In genomic region chr6:37679539-37680476, GRCh38 we compare ENCODE assay signal across 10 cellular contexts. TPM values are rescaled to one million over a fixed set of nuclear protein-coding genes. Genes with fewer than 3 reads are reported as not detected.
A peak's percentile ranks its signal among the peaks of the same experiment; 100 is the strongest.
DNase-seq lines count a peak whose midpoint lies in the region; ATAC-seq and TF ChIP-seq lines count a peak whose summit lies in the region.
"Had no signal": no experiment of that assay in that cellular context is flagged by ENCODE, and none has a peak within 500 bp of the region (broad histone marks: within the 10 kb centered on the region; RNA-seq: fewer than 3 reads in every experiment).

No MANE protein-coding gene starts in this region.

- DNase-seq in Karpas-422 (peak; percentile 89), mucosa of descending colon (no peak), body of pancreas (no peak), dermis blood vessel endothelial cell (no peak), HFFc6 (no peak)

- H3K9me3 Mint-ChIP-seq in HFFc6 = no peaks in the 10 kb centered on the region
- H3K9me3 Mint-ChIP-seq: dendritic cell treated with granulocyte-macrophage colony-stimulating factor and Interleukin-4, amounts not matched to agents 40 ng/mL and 50 ng/mL, for 4 days; stimulated activated naive CD8-positive, alpha-beta T cell treated with anti-CD3 and anti-CD28 coated beads, Interleukin-15, Interleukin-2, amounts not matched to agents 100 ng/mL and 50 ng/mL, for 24 hours had no signal

- H3K36me3 Mint-ChIP-seq in HFFc6 (ENCODE audit: low read depth) = no peaks in the 10 kb centered on the region

- WGBS in body of pancreas, 2 donors = 72 to 74% methylated on average over 17 to 18 of the region's 18 CpGs
- 84 to 95% methylated on average over 6 to 8 of the region's 18 CpGs for WGBS in gastroesophageal sphincter (ENCODE audit: low coverage in 1 of 2), 2 donors

- H3K27me3 ChIP-seq in Karpas-422 (ENCODE audit: low read length) (no peaks in the 10 kb centered on the region), body of pancreas (no peaks in the 10 kb centered on the region), gastroesophageal sphincter (no peaks in the 10 kb centered on the region)

- ATAC-seq in GM18520 (IDR thresholded peaks at IDR 0.05; ENCODE audit: unreplicated experiment) (peak; percentile 43), GM21576 (IDR thresholded peaks at IDR 0.05; ENCODE audit: unreplicated experiment) (peak; percentile 82), mucosa of descending colon (peak; percentile 42), body of pancreas (no peak), gastroesophageal sphincter (no peak)

- H3K4me2 ChIP-seq in Karpas-422 (ENCODE audit: low read depth, low read length, poor library complexity, severe bottlenecking) = peak overlapping the region; percentile 70

- TF ChIP-seq CTCF in mucosa of descending colon (IDR thresholded peaks at IDR 0.05) (no peak), body of pancreas (IDR thresholded peaks at IDR 0.05) (no peak), gastroesophageal sphincter (IDR thresholded peaks at IDR 0.05) (no peak), HFFc6 (IDR thresholded peaks at IDR 0.05) (no peak)

- no peak overlapping the region for H3K4me3 Mint-ChIP-seq in HFFc6
- H3K4me3 Mint-ChIP-seq: dendritic cell treated with granulocyte-macrophage colony-stimulating factor and Interleukin-4, amounts not matched to agents 40 ng/mL and 50 ng/mL, for 4 days; stimulated activated naive CD8-positive, alpha-beta T cell treated with anti-CD3 and anti-CD28 coated beads, Interleukin-15, Interleukin-2, amounts not matched to agents 100 ng/mL and 50 ng/mL, for 24 hours had no signal

- H3K4me3 ChIP-seq in Karpas-422 (ENCODE audit: low read length) = peak overlapping the region; percentile 51
- no peak overlapping the region for H3K4me3 ChIP-seq in mucosa of descending colon
- no peak overlapping the region for H3K4me3 ChIP-seq in body of pancreas
- H3K4me3 ChIP-seq in gastroesophageal sphincter = no peak overlapping the region

- no peak for TF ChIP-seq EP300 in gastroesophageal sphincter (IDR thresholded peaks at IDR 0.05)

- H3K9ac ChIP-seq in Karpas-422 (ENCODE audit: low read length) = peak overlapping the region; percentile 50

- H3K27me3 Mint-ChIP-seq in HFFc6 (ENCODE audit: insufficient read depth) = peaks cover 14% of the 10 kb centered on the region
- H3K27me3 Mint-ChIP-seq: stimulated activated naive CD8-positive, alpha-beta T cell treated with anti-CD3 and anti-CD28 coated beads, Interleukin-15, Interleukin-2, amounts not matched to agents 100 ng/mL and 50 ng/mL, for 24 hours had no signal

- H3K27ac Mint-ChIP-seq in HFFc6 = no peak overlapping the region
- H3K27ac Mint-ChIP-seq: dendritic cell treated with granulocyte-macrophage colony-stimulating factor and Interleukin-4, amounts not matched to agents 40 ng/mL and 50 ng/mL, for 4 days; stimulated activated naive CD8-positive, alpha-beta T cell treated with anti-CD3 and anti-CD28 coated beads, Interleukin-15, Interleukin-2, amounts not matched to agents 100 ng/mL and 50 ng/mL, for 24 hours had no signal

- H3K4me1 Mint-ChIP-seq in HFFc6 (ENCODE audit: low read depth) = no peaks in the 10 kb centered on the region

- no peaks in the 10 kb centered on the region for H3K9me2 ChIP-seq in Karpas-422 (replicated peaks; ENCODE audit: insufficient read depth, low read length)

- H3K36me3 ChIP-seq in Karpas-422 (ENCODE audit: insufficient read depth, low read length) (no peaks in the 10 kb centered on the region), mucosa of descending colon (ENCODE audit: low read depth) (no peaks in the 10 kb centered on the region), body of pancreas (replicated peaks in 1 of 2; ENCODE audit: insufficient read depth in 1 of 2, low read depth in 2 of 2) (no peaks in the 10 kb centered on the region), gastroesophageal sphincter (no peaks in the 10 kb centered on the region)

- intact Hi-C loops in mucosa of descending colon (cut with DNase I, micrococcal nuclease) = no loop called here
- intact Hi-C loops in body of pancreas (cut with DNase I) = no loop called here

- H4K20me1 ChIP-seq in Karpas-422 (ENCODE audit: insufficient read depth, low read depth, low read length) = no peaks in the 10 kb centered on the region

- H3K27ac ChIP-seq in Karpas-422 (ENCODE audit: low read length) = peak overlapping the region; percentile 44; the same call in 1 of the 2 replicates
- no peak overlapping the region for H3K27ac ChIP-seq in body of pancreas
- no peak overlapping the region for H3K27ac ChIP-seq in gastroesophageal sphincter

- H2AFZ ChIP-seq in Karpas-422 (ENCODE audit: low read length) = peak overlapping the region; percentile 66; the same call in 1 of the 2 replicates

- no peaks in the 10 kb centered on the region for H3K79me2 ChIP-seq in Karpas-422 (ENCODE audit: low read length)

- no peak for TF ChIP-seq POLR2A in body of pancreas (IDR thresholded peaks at IDR 0.05)
- no peak for TF ChIP-seq POLR2A in gastroesophageal sphincter (IDR thresholded peaks at IDR 0.05)

- no peaks in the 10 kb centered on the region for H3K9me3 ChIP-seq in Karpas-422 (ENCODE audit: low read length)
- no peaks in the 10 kb centered on the region for H3K9me3 ChIP-seq in mucosa of descending colon
- no peaks in the 10 kb centered on the region for H3K9me3 ChIP-seq in body of pancreas
- no peaks in the 10 kb centered on the region for H3K9me3 ChIP-seq in gastroesophageal sphincter

- H3K4me1 ChIP-seq in Karpas-422 (ENCODE audit: low read length) = peaks cover 44% of the 10 kb centered on the region
- H3K4me1 ChIP-seq in mucosa of descending colon (ENCODE audit: low read depth) = no peaks in the 10 kb centered on the region
- H3K4me1 ChIP-seq in body of pancreas = no peaks in the 10 kb centered on the region
- peaks cover 0 to 19% (median 0%) of the 10 kb centered on the region in 3 donors for H3K4me1 ChIP-seq in gastroesophageal sphincter

RNA-seq across cellular contexts. Expression of gene MDGA1, which starts 17.9 kb away (rescaled TPM):
- not detected in 2 replicates for total RNA-seq in Karpas-422 (2014; rRNA removed; shearing (Covaris generic); ENCODE audit: low replicate concordance)
- total RNA-seq in mucosa of descending colon (1 to 10 TPM in 1 of 3 donors, under 1 TPM in 2; 0.67 to 4.3 (median 0.69) TPM), body of pancreas (1 to 10 TPM in 1 of 2 donors, under 1 TPM in 1; 0.33 to 1.0 TPM), dermis blood vessel endothelial cell (0.88 and 1.4 TPM in 2 replicates), gastroesophageal sphincter (1 to 10 TPM in 3 of 4 donors, under 1 TPM in 1; 0.93 to 8.5 (median 3.7) TPM)
- 1 to 10 TPM; 3.8 to 6.8 (median 5.7) TPM for total RNA-seq in HFFc6 (2021; fragmentation: NEBNext Ultra II Directional; extraction: Animal tissue kit (Norgen Biotek cat#: 25700))

Comparison
In these comparisons a context has a peak if more than half of its experiments do, and no peak if none do; other contexts are left out.
1. ATAC-seq: peak in GM18520 (single experiment), GM21576 (single experiment) and mucosa of descending colon (single experiment); none in body of pancreas (single experiment) and gastroesophageal sphincter (single experiment).